Comparison of ENCODE assay signal across 21 cellular contexts in the genomic region with DNA sequence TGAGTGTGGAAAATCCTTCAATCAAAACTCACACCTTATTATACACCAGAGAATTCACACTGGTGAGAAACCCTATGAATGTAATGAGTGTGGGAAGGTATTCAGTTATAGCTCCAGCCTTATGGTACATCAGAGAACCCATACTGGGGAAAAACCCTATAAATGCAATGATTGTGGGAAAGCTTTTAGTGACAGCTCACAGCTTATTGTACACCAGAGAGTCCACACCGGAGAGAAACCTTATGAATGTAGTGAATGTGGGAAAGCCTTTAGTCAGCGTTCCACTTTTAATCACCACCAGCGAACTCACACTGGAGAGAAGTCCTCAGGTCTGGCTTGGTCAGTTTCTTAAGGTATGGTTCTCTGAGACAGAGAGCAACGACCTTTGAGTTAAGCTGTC. TPM values are rescaled to one million over a fixed set of nuclear protein-coding genes. Genes with fewer than 3 reads are reported as not detected.
DNase-seq lines count a peak whose midpoint lies in the region; ATAC-seq, FAIRE-seq and TF ChIP-seq lines count a peak whose summit lies in the region.
"Had no signal": no experiment of that assay in that cellular context is flagged by ENCODE, and none has a peak within 500 bp of the region (broad histone marks: within the 10 kb centered on the region; RNA-seq: fewer than 3 reads in every experiment).

No MANE protein-coding gene starts in this region.

- no peak overlapping the region for H3K27ac ChIP-seq in liver (ENCODE audit: low read depth in 1 of 2, low read length in 2 of 2)
- no peak overlapping the region for H3K27ac ChIP-seq in HepG2 (ENCODE audit: extremely low read length, insufficient read depth, low read length)
- no peak overlapping the region for H3K27ac ChIP-seq in astrocyte (ENCODE audit: low read depth, low read length)
- H3K27ac ChIP-seq: 22Rv1; A549; BLaER1 treated with 17β-estradiol and CSF1 and Interleukin-3, amounts not matched to agents 10 nM and 100 nM; C4-2B had no signal

- H3K27ac Mint-ChIP-seq in astrocyte (ENCODE audit: unreplicated experiment) = no peak overlapping the region
- H3K27ac Mint-ChIP-seq: B cell; CD4-positive, alpha-beta T cell; CD8-positive, alpha-beta T cell had no signal

- H3K4me2 ChIP-seq in HepG2 (ENCODE audit: low read depth, low read length) (no peak overlapping the region), astrocyte (ENCODE audit: low read length) (no peak overlapping the region)
- H3K4me2 ChIP-seq: A549; BLaER1 treated with 17β-estradiol and CSF1 and Interleukin-3, amounts not matched to agents 10 nM and 100 nM had no signal

- H3K27me3 Mint-ChIP-seq in astrocyte (ENCODE audit: low read depth, unreplicated experiment) = no peaks in the 10 kb centered on the region
- H3K27me3 Mint-ChIP-seq: B cell; CD4-positive, alpha-beta T cell had no signal

- peaks cover 16% of the 10 kb centered on the region for H3K4me1 Mint-ChIP-seq in astrocyte (ENCODE audit: low read depth, unreplicated experiment)
- H3K4me1 Mint-ChIP-seq: B cell had no signal

- H3K9ac ChIP-seq in liver (ENCODE audit: low read depth in 1 of 2, low read length in 2 of 2) = no peak overlapping the region
- no peak overlapping the region for H3K9ac ChIP-seq in HepG2 (ENCODE audit: insufficient read depth, low read depth, low read length)
- no peak overlapping the region for H3K9ac ChIP-seq in astrocyte (ENCODE audit: low read length)
- H3K9ac ChIP-seq: BLaER1 treated with 17β-estradiol and CSF1 and Interleukin-3, amounts not matched to agents 10 nM and 100 nM had no signal

- intact Hi-C loops in HepG2 (cut with micrococcal nuclease; ENCODE audit: unreplicated experiment) = no loop called here

- H3K9me3 ChIP-seq in liver (ENCODE audit: control insufficient read depth in 4 of 4, low read length in 3 of 4) (peaks cover 25 to 44% (median 32%) of the 10 kb centered on the region in 4 donors), HepG2 (ENCODE audit: low read length) (peaks cover 19% of the 10 kb centered on the region; the same call in 1 of the 2 replicates), astrocyte (ENCODE audit: insufficient read depth, low read depth, low read length) (peaks cover 39% of the 10 kb centered on the region)
- H3K9me3 ChIP-seq: Caco-2 had no signal

- WGBS in liver = 97% methylated on average over 4 of the region's 4 CpGs
- WGBS in HepG2 (ENCODE audit: low lambda C conversion rate) = 65% methylated on average over 4 of the region's 4 CpGs

- peaks cover 54% of the 10 kb centered on the region for H3K36me3 Mint-ChIP-seq in astrocyte (ENCODE audit: low read depth, unreplicated experiment)

- H3K4me1 ChIP-seq in liver (ENCODE audit: control insufficient read depth in 4 of 4, insufficient read depth in 4 of 4, low read length in 3 of 4) = no peaks in the 10 kb centered on the region
- H3K4me1 ChIP-seq in HepG2 (ENCODE audit: insufficient read depth, low read length) = no peaks in the 10 kb centered on the region
- H3K4me1 ChIP-seq in astrocyte (ENCODE audit: insufficient read depth, low read length) = no peaks in the 10 kb centered on the region
- H3K4me1 ChIP-seq: A549; BLaER1 treated with 17β-estradiol and CSF1 and Interleukin-3, amounts not matched to agents 10 nM and 100 nM; Caco-2 had no signal

- TF ChIP-seq POLR2A in HepG2 (IDR thresholded peaks at IDR 0.05; ENCODE audit: insufficient read depth in 1 of 2, low read depth in 2 of 2, low read length in 2 of 2) = no peak

- no peak overlapping the region for H2AFZ ChIP-seq in HepG2 (ENCODE audit: low read length)
- no peak overlapping the region for H2AFZ ChIP-seq in astrocyte (ENCODE audit: low read depth, low read length)

- no peak for ATAC-seq in HepG2
- ATAC-seq: A549; CD8-positive, alpha-beta T cell had no signal

- CTCF ChIA-PET in HepG2 (lab: Yijun Ruan, JAX; ENCODE audit: low intra/inter-chr PET ratio, low total read pairs) = no interaction called here

- DNase-seq in HepG2 (ENCODE audit: low spot score) = no peak
- no peak for DNase-seq in astrocyte (ENCODE audit: low read depth)
- DNase-seq in activated gamma-delta T cell (lab: John Stamatoyannopoulos, UW) = no peak
- no peak for DNase-seq in RKO (ENCODE audit: low spot score)
- DNase-seq: AML-193; Caco-2; Calu3; CD4-positive, alpha-beta T cell; CD8-positive, alpha-beta T cell; DMS79 treated with DMSO at 0.1 percent for 48 hours; GF-D8 had no signal

- POLR2A ChIA-PET in HepG2 (lab: Yijun Ruan, JAX) = no interaction called here

- H4K20me1 ChIP-seq in HepG2 (ENCODE audit: insufficient read depth, low read length) (no peaks in the 10 kb centered on the region), astrocyte (ENCODE audit: insufficient read depth, low read length) (no peaks in the 10 kb centered on the region)
- H4K20me1 ChIP-seq: BLaER1 treated with 17β-estradiol and CSF1 and Interleukin-3, amounts not matched to agents 10 nM and 100 nM had no signal

- peaks cover 40% of the 10 kb centered on the region for H3K9me3 Mint-ChIP-seq in astrocyte (ENCODE audit: unreplicated experiment)

- in situ Hi-C loops in HepG2 (cut with HindIII; ENCODE audit: extremely low pct_ligation_motif_present, low pct_unique_long_range_greater_than_20kb) = no loop called here

- H3K27me3 ChIP-seq in liver (ENCODE audit: control insufficient read depth in 4 of 4, insufficient read depth in 4 of 4, low read length in 3 of 4) (no peaks in the 10 kb centered on the region), HepG2 (ENCODE audit: control insufficient read depth in 1 of 2, insufficient read depth in 2 of 2, low read length in 2 of 2) (no peaks in the 10 kb centered on the region), astrocyte (ENCODE audit: insufficient read depth, low read length) (no peaks in the 10 kb centered on the region)
- H3K27me3 ChIP-seq: BLaER1 treated with 17β-estradiol and CSF1 and Interleukin-3, amounts not matched to agents 10 nM and 100 nM had no signal

- FAIRE-seq in HepG2 (lab: Jason Lieb, UNC) = no peak
- FAIRE-seq in astrocyte (lab: Jason Lieb, UNC) = peak; percentile 13
- FAIRE-seq: A549, D721Med, G401.6, GM12891 had no signal

- no TSS peak for BruUV-seq in HepG2 (replicated peaks; lab: Mats Ljungman, UMichigan)

- H3K79me2 ChIP-seq in HepG2 (ENCODE audit: insufficient read depth, low read length) (no peaks in the 10 kb centered on the region), astrocyte (ENCODE audit: insufficient read depth, low read length) (no peaks in the 10 kb centered on the region)

- no peak overlapping the region for H3K4me3 Mint-ChIP-seq in astrocyte (ENCODE audit: unreplicated experiment)
- H3K4me3 Mint-ChIP-seq: B cell; CD4-positive, alpha-beta T cell; CD8-positive, alpha-beta T cell had no signal

- no peak for TF ChIP-seq RAD21 in liver (IDR thresholded peaks at IDR 0.05)
- TF ChIP-seq RAD21 in HepG2 (CRISPR knock-in tag; IDR thresholded peaks at IDR 0.05) = no peak

- H3K4me3 ChIP-seq in liver (ENCODE audit: low read depth in 1 of 3, low read length in 3 of 3) (peak overlapping the region in 2 of 3 donors; percentile 5 to 42), HepG2 (replicated peaks in 1 of 3; ENCODE audit: insufficient read depth in 1 of 3, low read depth in 2 of 3, low read length in 3 of 3) (no peak overlapping the region), astrocyte (ENCODE audit: insufficient read depth, low read depth, low read length) (no peak overlapping the region)
- H3K4me3 ChIP-seq: A549 had no signal

- TF ChIP-seq EP300 in HepG2 (IDR thresholded peaks at IDR 0.05; ENCODE audit: low read depth in 2 of 2, low read length in 2 of 2) = no peak
- no peak for TF ChIP-seq EP300 in HepG2 (CRISPR knock-in tag; IDR thresholded peaks at IDR 0.05; ENCODE audit: borderline replicate concordance)

- no peak for TF ChIP-seq CTCF in liver (IDR thresholded peaks at IDR 0.05; ENCODE audit: low read depth, low read length, missing input control)
- no peak for TF ChIP-seq CTCF in HepG2 (CRISPR knock-in tag; IDR thresholded peaks at IDR 0.05)
- TF ChIP-seq CTCF in astrocyte (IDR thresholded peaks at IDR 0.05; ENCODE audit: insufficient read depth, low read depth, low read length) = no peak

- peaks cover 5 to 42% (median 37%) of the 10 kb centered on the region in 4 donors for H3K36me3 ChIP-seq in liver (ENCODE audit: control insufficient read depth in 4 of 4, insufficient read depth in 3 of 4, low read depth in 1 of 4, low read length in 3 of 4)
- peaks cover 2 to 3% of the 10 kb centered on the region in 2 experiments; a peak in 2 of 5 replicates for H3K36me3 ChIP-seq in HepG2 (replicated peaks in 1 of 2; ENCODE audit: control insufficient read depth in 1 of 2, insufficient read depth in 2 of 2, low read length in 2 of 2)
- peaks cover 28% of the 10 kb centered on the region for H3K36me3 ChIP-seq in astrocyte (ENCODE audit: insufficient read depth, low read length)

RNA-seq across cellular contexts. Expression of gene ZNF660, which starts 13.7 kb away (rescaled TPM):
- 1 to 10 TPM in 1 of 2 donors, under 1 TPM in 1; 0.59 to 2.7 TPM for total RNA-seq in liver
- polyA plus RNA-seq in liver = under 1 TPM; 0.08 to 0.24 TPM
- total RNA-seq in HepG2 (2016; rRNA removed; fragmentation: Illumina TruSeq; extraction: Trizol) = 3.3 and 6.1 TPM in 2 replicates
- total RNA-seq in HepG2 (2016; cell fraction: cytosol; rRNA removed; fragmentation: Illumina TruSeq; extraction: Trizol; ENCODE audit: low read depth) = 0.71 and 0.79 TPM in 2 replicates
- 3.7 and 5.4 TPM in 2 replicates for total RNA-seq in HepG2 (2016; cell fraction: insoluble cytoplasmic fraction; rRNA removed; fragmentation: Illumina TruSeq; extraction: Trizol)
- total RNA-seq in HepG2 (2016; cell fraction: membrane; rRNA removed; fragmentation: Illumina TruSeq; extraction: Trizol) = 1.3 and 1.5 TPM in 2 replicates
- total RNA-seq in HepG2 (2016; cell fraction: nucleus; rRNA removed; fragmentation: Illumina TruSeq; extraction: Trizol) = 6.2 and 6.7 TPM in 2 replicates
- 0.91 and 1.1 TPM in 2 replicates for polyA plus RNA-seq in HepG2 (2011; rRNA removed)
- 0.30 and 0.54 TPM in 2 replicates for polyA plus RNA-seq in HepG2 (2011; cell fraction: cytosol; rRNA removed)
- 0.95 and 1.1 TPM in 2 replicates for polyA plus RNA-seq in HepG2 (2011; cell fraction: nucleus; rRNA removed)
- polyA plus RNA-seq in HepG2 (2012) = 0.59 and 1.0 TPM in 2 replicates
- polyA plus RNA-seq in HepG2 (2016; cell fraction: cytosol; fragmentation: Illumina TruSeq; extraction: Trizol; ENCODE audit: low read depth) = 0.09 and 0.16 TPM in 2 replicates
- polyA plus RNA-seq in HepG2 (2016; cell fraction: insoluble cytoplasmic fraction; fragmentation: Illumina TruSeq; extraction: Trizol; ENCODE audit: low read depth) = 2.3 and 2.7 TPM in 2 replicates
- polyA plus RNA-seq in HepG2 (2016; cell fraction: membrane; fragmentation: Illumina TruSeq; extraction: Trizol; ENCODE audit: low read depth) = 0.27 and 0.35 TPM in 2 replicates
- 3.5 and 4.2 TPM in 2 replicates for polyA plus RNA-seq in HepG2 (2016; cell fraction: nucleus; fragmentation: Illumina TruSeq; extraction: Trizol; ENCODE audit: insufficient read depth, low read depth)
- polyA minus RNA-seq in HepG2 (2011; rRNA and poly(A)+ RNA removed; ENCODE audit: low replicate concordance) = 2.8 TPM in 1 of 2 replicates, not detected in the other
- polyA minus RNA-seq in HepG2 (2011; cell fraction: cytosol; rRNA and poly(A)+ RNA removed) = 0.79 and 1.1 TPM in 2 replicates
- polyA minus RNA-seq in HepG2 (2011; cell fraction: nucleus; rRNA and poly(A)+ RNA removed) = 7.6 and 9.9 TPM in 2 replicates
- 5.5 and 6.7 TPM in 2 replicates for total RNA-seq in astrocyte
- total RNA-seq: A172, Caco-2 had no signal
- polyA plus RNA-seq: A549 had no signal

RNA-seq across cellular contexts. Expression of gene ZKSCAN7, which starts 16.0 kb away (rescaled TPM):
- total RNA-seq in liver (1 to 10 TPM; 3.2 to 4.4 TPM), HepG2 (2016; rRNA removed; fragmentation: Illumina TruSeq; extraction: Trizol) (3.3 and 3.8 TPM in 2 replicates), astrocyte (4.8 and 5.7 TPM in 2 replicates)
- polyA plus RNA-seq in liver (1 to 10 TPM; 1.1 to 1.2 TPM), HepG2 (2011; rRNA removed) (2.3 and 3.5 TPM in 2 replicates)
- 1.0 and 1.1 TPM in 2 replicates for total RNA-seq in HepG2 (2016; cell fraction: cytosol; rRNA removed; fragmentation: Illumina TruSeq; extraction: Trizol; ENCODE audit: low read depth)
- 3.2 and 3.9 TPM in 2 replicates for total RNA-seq in HepG2 (2016; cell fraction: insoluble cytoplasmic fraction; rRNA removed; fragmentation: Illumina TruSeq; extraction: Trizol)
- total RNA-seq in HepG2 (2016; cell fraction: membrane; rRNA removed; fragmentation: Illumina TruSeq; extraction: Trizol) = 1.5 and 1.8 TPM in 2 replicates
- total RNA-seq in HepG2 (2016; cell fraction: nucleus; rRNA removed; fragmentation: Illumina TruSeq; extraction: Trizol) = 6.5 and 7.5 TPM in 2 replicates
- 2.3 and 2.4 TPM in 2 replicates for polyA plus RNA-seq in HepG2 (2011; cell fraction: cytosol; rRNA removed)
- 5.4 and 6.9 TPM in 2 replicates for polyA plus RNA-seq in HepG2 (2011; cell fraction: nucleus; rRNA removed)
- 1.1 and 1.4 TPM in 2 replicates for polyA plus RNA-seq in HepG2 (2012)
- polyA plus RNA-seq in HepG2 (2016; cell fraction: cytosol; fragmentation: Illumina TruSeq; extraction: Trizol; ENCODE audit: low read depth) = 0.37 and 0.38 TPM in 2 replicates
- 1.8 and 2.4 TPM in 2 replicates for polyA plus RNA-seq in HepG2 (2016; cell fraction: insoluble cytoplasmic fraction; fragmentation: Illumina TruSeq; extraction: Trizol; ENCODE audit: low read depth)
- 0.55 and 0.88 TPM in 2 replicates for polyA plus RNA-seq in HepG2 (2016; cell fraction: membrane; fragmentation: Illumina TruSeq; extraction: Trizol; ENCODE audit: low read depth)
- polyA plus RNA-seq in HepG2 (2016; cell fraction: nucleus; fragmentation: Illumina TruSeq; extraction: Trizol; ENCODE audit: insufficient read depth, low read depth) = 6.0 and 7.0 TPM in 2 replicates
- polyA minus RNA-seq in HepG2 (2011; rRNA and poly(A)+ RNA removed; ENCODE audit: low replicate concordance) = 2.6 TPM in 1 of 2 replicates, not detected in the other
- polyA minus RNA-seq in HepG2 (2011; cell fraction: cytosol; rRNA and poly(A)+ RNA removed) = 2.1 and 2.2 TPM in 2 replicates
- 7.1 and 8.8 TPM in 2 replicates for polyA minus RNA-seq in HepG2 (2011; cell fraction: nucleus; rRNA and poly(A)+ RNA removed)
- total RNA-seq: A172, Caco-2 had no signal
- polyA plus RNA-seq: A549 had no signal

RNA-seq across cellular contexts. Expression of gene ZNF197, which starts 53.8 kb away (rescaled TPM):
- total RNA-seq in liver = 10 to 100 TPM in 1 of 2 donors, 1 to 10 TPM in 1; 8.1 to 10.6 TPM
- polyA plus RNA-seq in liver = 1 to 10 TPM; 2.4 to 3.6 TPM
- 6.8 and 9.9 TPM in 2 replicates for total RNA-seq in HepG2 (2016; rRNA removed; fragmentation: Illumina TruSeq; extraction: Trizol)
- total RNA-seq in HepG2 (2016; cell fraction: cytosol; rRNA removed; fragmentation: Illumina TruSeq; extraction: Trizol; ENCODE audit: low read depth) = 2.1 and 2.9 TPM in 2 replicates
- 7.4 and 9.7 TPM in 2 replicates for total RNA-seq in HepG2 (2016; cell fraction: insoluble cytoplasmic fraction; rRNA removed; fragmentation: Illumina TruSeq; extraction: Trizol)
- total RNA-seq in HepG2 (2016; cell fraction: membrane; rRNA removed; fragmentation: Illumina TruSeq; extraction: Trizol) = 4.7 and 5.8 TPM in 2 replicates
- total RNA-seq in HepG2 (2016; cell fraction: nucleus; rRNA removed; fragmentation: Illumina TruSeq; extraction: Trizol) = 7.5 TPM in 2 replicates
- 1.8 and 2.6 TPM in 2 replicates for polyA plus RNA-seq in HepG2 (2011; rRNA removed)
- polyA plus RNA-seq in HepG2 (2011; cell fraction: cytosol; rRNA removed) = 1.4 and 1.8 TPM in 2 replicates
- polyA plus RNA-seq in HepG2 (2011; cell fraction: nucleus; rRNA removed) = 1.5 and 1.7 TPM in 2 replicates
- polyA plus RNA-seq in HepG2 (2012) = 3.7 and 5.2 TPM in 2 replicates
- polyA plus RNA-seq in HepG2 (2016; cell fraction: cytosol; fragmentation: Illumina TruSeq; extraction: Trizol; ENCODE audit: low read depth) = 1.1 TPM in 2 replicates
- polyA plus RNA-seq in HepG2 (2016; cell fraction: insoluble cytoplasmic fraction; fragmentation: Illumina TruSeq; extraction: Trizol; ENCODE audit: low read depth) = 7.0 and 8.2 TPM in 2 replicates
- 1.9 and 2.5 TPM in 2 replicates for polyA plus RNA-seq in HepG2 (2016; cell fraction: membrane; fragmentation: Illumina TruSeq; extraction: Trizol; ENCODE audit: low read depth)
- 9.0 and 10.6 TPM in 2 replicates for polyA plus RNA-seq in HepG2 (2016; cell fraction: nucleus; fragmentation: Illumina TruSeq; extraction: Trizol; ENCODE audit: insufficient read depth, low read depth)
- 6.0 and 12.2 TPM in 2 replicates for polyA minus RNA-seq in HepG2 (2011; rRNA and poly(A)+ RNA removed; ENCODE audit: low replicate concordance)
- 2.5 and 3.8 TPM in 2 replicates for polyA minus RNA-seq in HepG2 (2011; cell fraction: cytosol; rRNA and poly(A)+ RNA removed)
- polyA minus RNA-seq in HepG2 (2011; cell fraction: nucleus; rRNA and poly(A)+ RNA removed) = 7.9 and 9.7 TPM in 2 replicates
- total RNA-seq in astrocyte = 20.4 and 23.6 TPM in 2 replicates

Comparison
In these comparisons a context has a peak if more than half of its experiments do, and no peak if none do; other contexts are left out.
1. H3K4me3 ChIP-seq: peak in liver (2 of 3); none in HepG2 (0 of 3) and astrocyte (single experiment).